ENCODE assay signal across 20 cellular contexts in genomic region chr4:8649631-8650261, GRCh38. TPM values are rescaled to one million over a fixed set of nuclear protein-coding genes. Genes with fewer than 3 reads are reported as not detected.
"Had no signal": no experiment of that assay in that cellular context is flagged by ENCODE, and none has a peak within 500 bp of the region (broad histone marks: within the 10 kb centered on the region; RNA-seq: fewer than 3 reads in every experiment).

No MANE protein-coding gene starts in this region.

- DNase-seq: activated B cell treated with CpG ODN at 0.5 μM for 24 hours; activated CD4-positive, alpha-beta T cell treated with anti-CD3 and anti-CD28 coated beads for 48 hours; activated CD8-positive, alpha-beta T cell treated with anti-CD3 and anti-CD28 coated beads for 36 hours; activated naive CD4-positive, alpha-beta T cell; activated naive CD8-positive, alpha-beta T cell treated with anti-CD3 and anti-CD28 coated beads, Interleukin-2, amount 10 ng/mL, durations not matched to agents 7 days and 5 days; effector memory CD4-positive, alpha-beta T cell; foreskin keratinocyte; mucosa of descending colon; naive thymus-derived CD4-positive, alpha-beta T cell; right cardiac atrium had no signal

- H3K4me3 Mint-ChIP-seq: activated B cell treated with CpG ODN at 0.5 μM for 24 hours; activated CD8-positive, alpha-beta T cell treated with anti-CD3 and anti-CD28 coated beads for 36 hours; activated naive CD8-positive, alpha-beta T cell treated with anti-CD3 and anti-CD28 coated beads, Interleukin-2, amount 10 ng/mL, durations not matched to agents 7 days and 5 days; activated T-helper 1 cell treated with anti-CD3 and anti-CD28 coated beads, Interleukin-12 subunit alpha, Interleukin-12 subunit beta, Interleukin-2, Interleukin-4 antibody, amounts not matched to agents 30 ng/mL and 10 ng/mL and 1 ng/mL, durations not matched to agents 14 hours and 24 hours and 36 hours; central memory CD8-positive, alpha-beta T cell; naive thymus-derived CD4-positive, alpha-beta T cell had no signal

- H3K9me3 ChIP-seq: mucosa of descending colon, thoracic aorta, vagina had no signal

- H3K4me3 ChIP-seq: mucosa of descending colon, smooth muscle cell, thoracic aorta, vagina had no signal

- H3K36me3 ChIP-seq: thoracic aorta, vagina had no signal

- H3K4me1 ChIP-seq: foreskin keratinocyte, vagina had no signal

- H3K4me2 ChIP-seq: smooth muscle cell had no signal

- H3K27me3 ChIP-seq: foreskin keratinocyte, vagina had no signal

- H3K27me3 Mint-ChIP-seq: activated B cell treated with CpG ODN at 0.5 μM for 24 hours; activated CD8-positive, alpha-beta T cell treated with anti-CD3 and anti-CD28 coated beads for 36 hours; activated naive CD8-positive, alpha-beta T cell treated with anti-CD3 and anti-CD28 coated beads, Interleukin-2, amount 10 ng/mL, durations not matched to agents 7 days and 5 days; central memory CD8-positive, alpha-beta T cell had no signal

- H3K36me3 Mint-ChIP-seq: activated naive CD8-positive, alpha-beta T cell treated with anti-CD3 and anti-CD28 coated beads, Interleukin-2, amount 10 ng/mL, durations not matched to agents 7 days and 5 days; brain; naive thymus-derived CD4-positive, alpha-beta T cell had no signal

- H3K27ac ChIP-seq: foreskin keratinocyte, thoracic aorta, vagina had no signal

- H3K27ac Mint-ChIP-seq: activated B cell treated with CpG ODN at 0.5 μM for 24 hours; activated CD8-positive, alpha-beta T cell treated with anti-CD3 and anti-CD28 coated beads for 36 hours; activated naive CD8-positive, alpha-beta T cell treated with anti-CD3 and anti-CD28 coated beads, Interleukin-2, amount 10 ng/mL, durations not matched to agents 7 days and 5 days; activated T-helper 1 cell treated with anti-CD3 and anti-CD28 coated beads, Interleukin-12 subunit alpha, Interleukin-12 subunit beta, Interleukin-2, Interleukin-4 antibody, amounts not matched to agents 30 ng/mL and 10 ng/mL and 1 ng/mL, durations not matched to agents 14 hours and 24 hours and 36 hours; progenitor cell of endocrine pancreas had no signal

- ATAC-seq: activated CD8-positive, alpha-beta T cell treated with anti-CD3 and anti-CD28 coated beads for 36 hours; foreskin keratinocyte; left colon; mucosa of descending colon; naive thymus-derived CD4-positive, alpha-beta T cell; right cardiac atrium had no signal

- H3K4me1 Mint-ChIP-seq: activated B cell treated with CpG ODN at 0.5 μM for 24 hours; activated naive CD8-positive, alpha-beta T cell treated with anti-CD3 and anti-CD28 coated beads, Interleukin-2, amount 10 ng/mL, durations not matched to agents 7 days and 5 days; central memory CD8-positive, alpha-beta T cell; naive thymus-derived CD4-positive, alpha-beta T cell had no signal

RNA-seq across cellular contexts. Expression of gene CPZ, which starts 57.2 kb away (rescaled TPM):
- total RNA-seq: activated B cell treated with CpG ODN at 0.5 μM for 24 hours; activated CD8-positive, alpha-beta T cell treated with anti-CD3 and anti-CD28 coated beads for 36 hours; activated naive CD8-positive, alpha-beta T cell treated with anti-CD3 and anti-CD28 coated beads, Interleukin-2, amount 10 ng/mL, durations not matched to agents 7 days and 5 days; activated T-helper 1 cell treated with anti-CD3 and anti-CD28 coated beads, Interleukin-12 subunit alpha, Interleukin-12 subunit beta, Interleukin-2, Interleukin-4 antibody, amounts not matched to agents 30 ng/mL and 10 ng/mL and 1 ng/mL, durations not matched to agents 14 hours and 24 hours and 36 hours; foreskin keratinocyte; lung microvascular endothelial cell; naive thymus-derived CD4-positive, alpha-beta T cell; T-helper 2 cell treated with Interferon-gamma antibody and Interleukin-4, amounts not matched to agents 100 ng/mL and 5 ng/mL, for 36 hours had no signal
- polyA plus RNA-seq: foreskin keratinocyte; naive thymus-derived CD4-positive, alpha-beta T cell had no signal
